ENCODE assay signal across 21 cellular contexts in genomic region chr13:100439247-100439955, GRCh38.
A peak's percentile ranks its signal among the peaks of the same experiment; 100 is the strongest.
DNase-seq lines count a peak whose midpoint lies in the region; ATAC-seq, FAIRE-seq and TF ChIP-seq lines count a peak whose summit lies in the region.
"Had no signal": no experiment of that assay in that cellular context is flagged by ENCODE, and none has a peak within 500 bp of the region (broad histone marks: within the 10 kb centered on the region; RNA-seq: fewer than 3 reads in every experiment).

No MANE protein-coding gene starts in this region.

- TF ChIP-seq CTCF in neural crest cell (conservative IDR thresholded peaks at IDR 0.05), result no peak
- TF ChIP-seq CTCF in GM20000 (IDR thresholded peaks at IDR 0.05; ENCODE audit: extremely low read depth, missing control alignments), result no peak

- no peak for TF ChIP-seq POLR2A in H54 (IDR thresholded peaks at IDR 0.05; ENCODE audit: low read depth, low read length)

- FAIRE-seq in H54 (lab: Jason Lieb, UNC), result peak; percentile 93
- FAIRE-seq: islet of Langerhans had no signal

- H3K4me3 Mint-ChIP-seq in neural crest cell, result peak overlapping the region; percentile 13
- H3K4me3 Mint-ChIP-seq: naive thymus-derived CD4-positive, alpha-beta T cell; T-helper 2 cell treated with Interferon-gamma antibody and Interleukin-4, amounts not matched to agents 5 μg/mL and 100 μg/mL, for 36 hours had no signal

- peak overlapping the region; percentile 95 for H3K27ac Mint-ChIP-seq in neural crest cell (ENCODE audit: unreplicated experiment)
- H3K27ac Mint-ChIP-seq: activated T-helper 2 cell treated with anti-CD3 and anti-CD28 coated beads, Interferon-gamma antibody, Interleukin-2, Interleukin-4, amounts not matched to agents 10 μg/mL and 5 μg/mL and 100 μg/mL, durations not matched to agents 14 hours and 24 hours and 36 hours; naive thymus-derived CD4-positive, alpha-beta T cell; T-helper 2 cell treated with Interferon-gamma antibody and Interleukin-4, amounts not matched to agents 5 μg/mL and 100 μg/mL, for 36 hours had no signal

- no peaks in the 10 kb centered on the region for H3K27me3 Mint-ChIP-seq in neural crest cell (ENCODE audit: low read depth)
- H3K27me3 Mint-ChIP-seq: naive thymus-derived CD4-positive, alpha-beta T cell had no signal

- H3K36me3 Mint-ChIP-seq in neural crest cell (ENCODE audit: low read depth), result peaks cover 16% of the 10 kb centered on the region

- DNase-seq in H54 (ENCODE audit: insufficient read length, low spot score) (no peak), NCI-H2081 (lab: John Stamatoyannopoulos, UW) (peak; percentile 54 to 84), cerebellar cortex (ENCODE audit: low spot score) (peak; percentile 59), neural crest cell (ENCODE audit: low read depth, low spot score) (no peak), DMS153 (lab: John Stamatoyannopoulos, UW) (no peak), GM20000 (ENCODE audit: low spot score) (no peak)
- DNase-seq: esophagus squamous epithelium; glutamatergic neuron; naive thymus-derived CD4-positive, alpha-beta T cell; NCI-H1694 treated with DMSO at 0.1 percent for 48 hours; NCI-H524; OCI-M1; SJCRH30; stimulated activated CD4-positive, alpha-beta T cell treated with anti-CD3 and anti-CD28 coated beads, Interleukin-4, amount 100 ng/mL, for 4 hours; substantia nigra; uterus had no signal

- peaks cover 43% of the 10 kb centered on the region for H3K4me1 Mint-ChIP-seq in neural crest cell

- ATAC-seq in HG02970 (IDR thresholded peaks at IDR 0.05; ENCODE audit: low FRiP score, unreplicated experiment) (no peak), HG03354 (IDR thresholded peaks at IDR 0.05; ENCODE audit: poor library complexity, severe bottlenecking, unreplicated experiment) (no peak)
- ATAC-seq: naive thymus-derived CD4-positive, alpha-beta T cell had no signal

- H3K9me3 Mint-ChIP-seq in neural crest cell, result no peaks in the 10 kb centered on the region
- H3K9me3 Mint-ChIP-seq: activated T-helper 2 cell treated with anti-CD3 and anti-CD28 coated beads, Interferon-gamma antibody, Interleukin-2, Interleukin-4, amounts not matched to agents 10 μg/mL and 5 μg/mL and 100 μg/mL, durations not matched to agents 14 hours and 24 hours and 36 hours; T-helper 2 cell treated with Interferon-gamma antibody and Interleukin-4, amounts not matched to agents 5 μg/mL and 100 μg/mL, for 36 hours had no signal

Comparison
In these comparisons a context has a peak if more than half of its experiments do, and no peak if none do; other contexts are left out.
1. DNase-seq: peak in NCI-H2081 (2 of 2) and cerebellar cortex (single experiment); none in H54 (single experiment), neural crest cell (single experiment), DMS153 (single experiment) and GM20000 (single experiment).